Comparison of ENCODE assay signal across 8 cellular contexts in genomic region chr6:32967151-32968091, GRCh38. TPM values are rescaled to one million over a fixed set of nuclear protein-coding genes. Genes with fewer than 3 reads are reported as not detected.
A peak's percentile ranks its signal among the peaks of the same experiment; 100 is the strongest.
DNase-seq lines count a peak whose midpoint lies in the region; ATAC-seq and TF ChIP-seq lines count a peak whose summit lies in the region.

No MANE protein-coding gene starts in this region.

- DNase-seq in NCI-H2171 treated with DMSO at 0.1 percent for 48 hours (lab: John Stamatoyannopoulos, UW) (peak; percentile 69), NCI-H2171 (lab: John Stamatoyannopoulos, UW) (no peak), Kasumi-1 (lab: John Stamatoyannopoulos, UW) (peak; percentile 60 to 69), SJSA1 (ENCODE audit: low read depth in 1 of 2, low spot score in 2 of 2) (peak in 1 of 2 experiments; percentile 44), dorsolateral prefrontal cortex (peak in 1 of 10 donors; percentile 55), midbrain (lab: John Stamatoyannopoulos, UW) (peak; percentile 69), aorta (no peak)

- H3K27ac ChIP-seq in SJSA1 (peak overlapping the region; percentile 99; the same call in 1 of the 2 replicates), dorsolateral prefrontal cortex (peak overlapping the region; percentile 99 to 100 (median 100)), aorta (ENCODE audit: low read depth in 1 of 2, low read length in 2 of 2) (peak overlapping the region in 1 of 2 donors; percentile 64)

- no peaks in the 10 kb centered on the region for H3K9me3 ChIP-seq in SJSA1 (replicated peaks)
- no peaks in the 10 kb centered on the region for H3K9me3 ChIP-seq in aorta (ENCODE audit: control insufficient read depth, low read length)

- TF ChIP-seq CTCF in dorsolateral prefrontal cortex (IDR thresholded peaks at IDR 0.05 in 54 of 56, conservative IDR thresholded peaks at IDR 0.05 in 2 of 56; ENCODE audit: low read depth in 1 of 56, partially characterized antibody in 56 of 56): peak; percentile 45 to 76 (median 65)

- intact Hi-C loops in dorsolateral prefrontal cortex (cut with DNase I) (loop anchor here in 1 of 2 donors (2.0 to 5.0 kb wide), 2 partner anchors 35 to 73 kb away; no protein-coding TSS in a partner anchor), aorta (cut with DNase I) (loop anchor here in 1 of 2 donors (1.0 to 5.0 kb wide), 2 partner anchors 14 to 235 kb away; partner anchors contain the start of genes HLA-DMA, HSD17B8, RXRB and SLC39A7)

- ATAC-seq in aorta (ENCODE audit: low FRiP score): no peak
- no peak for ATAC-seq in GM19463 (IDR thresholded peaks at IDR 0.05; ENCODE audit: unreplicated experiment)

- H3K27me3 ChIP-seq in SJSA1 (replicated peaks): no peaks in the 10 kb centered on the region
- H3K27me3 ChIP-seq in dorsolateral prefrontal cortex: no peaks in the 10 kb centered on the region
- H3K27me3 ChIP-seq in aorta (ENCODE audit: control insufficient read depth in 1 of 2, insufficient read depth in 2 of 2, low read length in 1 of 2): peaks cover 0 to 2% of the 10 kb centered on the region in 2 donors

- peaks cover 20% of the 10 kb centered on the region for H3K36me3 ChIP-seq in SJSA1
- H3K36me3 ChIP-seq in aorta (ENCODE audit: control insufficient read depth in 1 of 2, insufficient read depth in 2 of 2, low read length in 1 of 2): no peaks in the 10 kb centered on the region

- H3K4me3 ChIP-seq in SJSA1 (peak overlapping the region; percentile 57), dorsolateral prefrontal cortex (peak overlapping the region; percentile 61 to 100 (median 95)), aorta (ENCODE audit: low read length in 2 of 2) (peak overlapping the region; percentile 51 to 96)

- H3K4me1 ChIP-seq in SJSA1 (replicated peaks) (peaks cover 27% of the 10 kb centered on the region), aorta (ENCODE audit: control insufficient read depth in 1 of 2, insufficient read depth in 2 of 2, low read length in 2 of 2) (no peaks in the 10 kb centered on the region)

- 5 to 6% methylated on average over 16 of the region's 16 CpGs for WGBS in aorta, 2 donors

RNA-seq across cellular contexts. Expression of gene BRD2, which starts 1.0 kb away (rescaled TPM):
- 76.3 and 118 TPM in 2 replicates for total RNA-seq in SJSA1 (2014; rRNA removed; shearing (Covaris generic))
- 100 to 1,000 TPM; 107 to 197 (median 134) TPM for total RNA-seq in dorsolateral prefrontal cortex
- 100 to 1,000 TPM; 166 to 181 TPM for total RNA-seq in aorta
- polyA plus RNA-seq in aorta: 100 to 1,000 TPM in 1 of 2 donors, 10 to 100 TPM in 1; 71.0 to 145 TPM

RNA-seq across cellular contexts. Expression of gene HLA-DMA, which starts 14.5 kb away (rescaled TPM):
- total RNA-seq in SJSA1 (2014; rRNA removed; shearing (Covaris generic)): 0.24 TPM in 1 of 2 replicates, not detected in the other
- total RNA-seq in dorsolateral prefrontal cortex (10 to 100 TPM in 91 of 120 experiments, 1 to 10 TPM in 29; 5.0 to 44.2 (median 15.1) TPM), aorta (100 to 1,000 TPM in 1 of 2 donors, 10 to 100 TPM in 1; 36.9 to 109 TPM)
- polyA plus RNA-seq in aorta: 10 to 100 TPM in 1 of 2 donors, 1 to 10 TPM in 1; 9.8 to 33.3 TPM

RNA-seq across cellular contexts. Expression of gene HLA-DMB, which starts 26.6 kb away (rescaled TPM):
- total RNA-seq in SJSA1 (2014; rRNA removed; shearing (Covaris generic)): not detected in 2 replicates
- total RNA-seq in dorsolateral prefrontal cortex (10 to 100 TPM in 63 of 120 experiments, 1 to 10 TPM in 57; 2.4 to 46.1 (median 10.3) TPM), aorta (10 to 100 TPM; 20.1 to 73.1 TPM)
- polyA plus RNA-seq in aorta: 10 to 100 TPM in 1 of 2 donors, 1 to 10 TPM in 1; 3.6 to 35.7 TPM

RNA-seq across cellular contexts. Expression of gene HLA-DOA, which starts 42.0 kb away (rescaled TPM):
- total RNA-seq in SJSA1 (2014; rRNA removed; shearing (Covaris generic)): not detected in 2 replicates
- total RNA-seq in dorsolateral prefrontal cortex: 1 to 10 TPM in 118 of 120 experiments, under 1 TPM in 2; 0.64 to 9.6 (median 3.2) TPM
- 10 to 100 TPM; 10.4 to 16.7 TPM for total RNA-seq in aorta
- polyA plus RNA-seq in aorta: 1 to 10 TPM in 1 of 2 donors, under 1 TPM in 1; 0.28 to 2.8 TPM

Comparison
In these comparisons a context has a peak if more than half of its experiments do, and no peak if none do; other contexts are left out.
1. DNase-seq: peak in NCI-H2171 treated with DMSO at 0.1 percent for 48 hours (single experiment), Kasumi-1 (2 of 2) and midbrain (single experiment); none in NCI-H2171 (single experiment) and aorta (0 of 2).
2. Peak in every context shown above with its lines, with median percentiles within 50 percentile points of each other: H3K4me3 ChIP-seq.